Comparison of ENCODE assay signal across 9 cellular contexts in genomic region chr3:141279074-141279945, GRCh38. TPM values are rescaled to one million over a fixed set of nuclear protein-coding genes. Genes with fewer than 3 reads are reported as not detected.
DNase-seq lines count a peak whose midpoint lies in the region; ATAC-seq and TF ChIP-seq lines count a peak whose summit lies in the region.
"Had no signal": no experiment of that assay in that cellular context is flagged by ENCODE, and none has a peak within 500 bp of the region (broad histone marks: within the 10 kb centered on the region; RNA-seq: fewer than 3 reads in every experiment).

No MANE protein-coding gene starts in this region.

- H3K36me3 ChIP-seq in BLaER1 (peaks cover 52% of the 10 kb centered on the region), rectal smooth muscle tissue (ENCODE audit: control insufficient read depth, insufficient read depth, low read length) (no peaks in the 10 kb centered on the region)
- H3K36me3 ChIP-seq: SJSA1 had no signal

- TF ChIP-seq CTCF in GM12875 (IDR thresholded peaks at IDR 0.05; ENCODE audit: borderline replicate concordance, insufficient read depth, low read depth, low read length), result peak; percentile 62
- peak; percentile 71 for TF ChIP-seq CTCF in foreskin keratinocyte (conservative IDR thresholded peaks at IDR 0.05)

- no peaks in the 10 kb centered on the region for H3K9me3 ChIP-seq in BLaER1
- H3K9me3 ChIP-seq: SJSA1 had no signal

- H4K20me1 ChIP-seq in BLaER1, result no peaks in the 10 kb centered on the region

- H3K27ac ChIP-seq in BLaER1 (no peak overlapping the region), foreskin keratinocyte (no peak overlapping the region), rectal smooth muscle tissue (ENCODE audit: low read depth, low read length) (peak overlapping the region; percentile 8)
- H3K27ac ChIP-seq: SJSA1 had no signal

- peak; percentile 60 for ATAC-seq in HG03571 (IDR thresholded peaks at IDR 0.05; ENCODE audit: unreplicated experiment)
- ATAC-seq in foreskin keratinocyte, result peak; percentile 46

- DNase-seq in SKM-1 (lab: John Stamatoyannopoulos, UW; ENCODE audit: unreplicated experiment), result peak; percentile 6
- peak in 1 of 2 donors; percentile 33 for DNase-seq in foreskin keratinocyte
- DNase-seq in activated effector memory CD4-positive, alpha-beta T cell treated with Interleukin-2 at 50 U/mL for 16 hours, result no peak
- no peak for DNase-seq in DMS114 treated with DMSO at 0.1 percent for 48 hours (lab: John Stamatoyannopoulos, UW; ENCODE audit: unreplicated experiment)

- peaks cover 20% of the 10 kb centered on the region for H3K4me1 ChIP-seq in BLaER1
- H3K4me1 ChIP-seq in foreskin keratinocyte, result peaks cover 19% of the 10 kb centered on the region
- no peaks in the 10 kb centered on the region for H3K4me1 ChIP-seq in rectal smooth muscle tissue (ENCODE audit: control insufficient read depth, insufficient read depth, low read length)

- H3K9ac ChIP-seq in BLaER1 (no peak overlapping the region), rectal smooth muscle tissue (ENCODE audit: low read length) (no peak overlapping the region)

- peak overlapping the region; percentile 22 for H3K4me2 ChIP-seq in BLaER1

- H3K27me3 ChIP-seq in BLaER1 (no peaks in the 10 kb centered on the region), foreskin keratinocyte (no peaks in the 10 kb centered on the region), rectal smooth muscle tissue (ENCODE audit: control insufficient read depth, insufficient read depth, low read length) (no peaks in the 10 kb centered on the region)
- H3K27me3 ChIP-seq: SJSA1 had no signal

- H3K4me3 ChIP-seq in BLaER1, result no peak overlapping the region
- no peak overlapping the region for H3K4me3 ChIP-seq in GM12875 (ENCODE audit: low read depth, low read length)
- H3K4me3 ChIP-seq in rectal smooth muscle tissue (ENCODE audit: low read length), result no peak overlapping the region
- H3K4me3 ChIP-seq: SJSA1 had no signal

RNA-seq across cellular contexts. Expression of gene PXYLP1, which starts 47.7 kb away (rescaled TPM):
- 3.0 and 3.9 TPM in 2 replicates for total RNA-seq in foreskin keratinocyte
- polyA plus RNA-seq in foreskin keratinocyte, result 1.8 and 1.9 TPM in 2 replicates
